11 cellular contexts compared by ENCODE assay signal in the genomic region with DNA sequence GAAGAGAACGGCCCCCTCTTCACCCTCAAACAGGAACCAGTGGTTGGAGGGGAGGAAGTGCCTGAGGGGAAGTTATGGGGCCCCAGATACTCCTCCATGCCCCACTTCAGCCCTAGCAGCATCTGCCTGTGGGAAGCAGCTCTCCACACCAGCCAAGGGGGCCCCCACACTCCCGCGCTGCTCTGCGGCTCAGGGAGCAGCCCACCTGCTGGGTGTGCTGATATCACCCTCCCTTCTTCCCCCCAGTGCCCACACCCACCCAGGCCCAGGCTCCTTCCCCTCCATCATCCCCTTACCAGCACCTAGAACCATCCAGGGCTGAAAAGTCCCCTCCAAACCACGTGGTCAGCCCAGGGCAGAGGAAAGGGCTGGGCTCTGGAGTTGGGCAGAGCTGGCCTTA. TPM values are rescaled to one million over a fixed set of nuclear protein-coding genes. Genes with fewer than 3 reads are reported as not detected.
A peak's percentile ranks its signal among the peaks of the same experiment; 100 is the strongest.
DNase-seq lines count a peak whose midpoint lies in the region; ATAC-seq and TF ChIP-seq lines count a peak whose summit lies in the region.
"Had no signal": no experiment of that assay in that cellular context is flagged by ENCODE, and none has a peak within 500 bp of the region (broad histone marks: within the 10 kb centered on the region; RNA-seq: fewer than 3 reads in every experiment).

No MANE protein-coding gene starts in this region.

- CTCF ChIA-PET in CD4-positive, alpha-beta memory T cell (lab: Charles Lee; ENCODE audit: partially characterized antibody) = interaction anchor here (1.1 to 19.9 kb wide), 4 partner anchors 6 to 92 kb away, joined by 3 to 962 read pairs (median 778); a partner anchor contains a TSS

- intact Hi-C loops in CD4-positive, alpha-beta memory T cell (cut with micrococcal nuclease) = no loop called here
- intact Hi-C loops in activated T-helper 1 cell treated with anti-CD3 and anti-CD28 coated beads, Interleukin-12 subunit alpha, Interleukin-12 subunit beta, Interleukin-2, Interleukin-4 antibody, amounts not matched to agents 30 ng/mL and 10 ng/mL and 1 ng/mL, durations not matched to agents 14 hours and 24 hours and 36 hours (cut with micrococcal nuclease) = no loop called here

- H4K20me1 ChIP-seq in Loucy (ENCODE audit: insufficient read depth, low read length, poor library complexity, severe bottlenecking) = no peaks in the 10 kb centered on the region

- H2AFZ ChIP-seq in Loucy (ENCODE audit: low read length) = no peak overlapping the region

- H3K4me3 Mint-ChIP-seq in CD4-positive, alpha-beta memory T cell = peak overlapping the region; percentile 31 to 91 (median 83)
- peak overlapping the region; percentile 87 for H3K4me3 Mint-ChIP-seq in activated T-helper 1 cell treated with anti-CD3 and anti-CD28 coated beads, Interleukin-12 subunit alpha, Interleukin-12 subunit beta, Interleukin-2, Interleukin-4 antibody, amounts not matched to agents 30 ng/mL and 10 ng/mL and 1 ng/mL, durations not matched to agents 14 hours and 24 hours and 36 hours

- no peaks in the 10 kb centered on the region for H3K9me3 ChIP-seq in CD4-positive, alpha-beta memory T cell (ENCODE audit: control insufficient read depth in 1 of 2, low read length in 2 of 2)
- no peaks in the 10 kb centered on the region for H3K9me3 ChIP-seq in Loucy (ENCODE audit: insufficient read depth, low read depth, low read length)

- no peak for ATAC-seq in HG03457 (IDR thresholded peaks at IDR 0.05; ENCODE audit: unreplicated experiment)
- no peak for ATAC-seq in HG03460 (IDR thresholded peaks at IDR 0.05; ENCODE audit: unreplicated experiment)
- ATAC-seq in HG03442 (IDR thresholded peaks at IDR 0.05; ENCODE audit: unreplicated experiment) = no peak

- peaks cover 0 to 2% (median 0%) of the 10 kb centered on the region in 8 donors for H3K9me3 Mint-ChIP-seq in CD4-positive, alpha-beta memory T cell
- no peaks in the 10 kb centered on the region for H3K9me3 Mint-ChIP-seq in activated T-helper 1 cell treated with anti-CD3 and anti-CD28 coated beads, Interleukin-12 subunit alpha, Interleukin-12 subunit beta, Interleukin-2, Interleukin-4 antibody, amounts not matched to agents 30 ng/mL and 10 ng/mL and 1 ng/mL, durations not matched to agents 14 hours and 24 hours and 36 hours

- no peaks in the 10 kb centered on the region for H3K27me3 Mint-ChIP-seq in CD4-positive, alpha-beta memory T cell
- no peaks in the 10 kb centered on the region for H3K27me3 Mint-ChIP-seq in activated T-helper 1 cell treated with anti-CD3 and anti-CD28 coated beads, Interleukin-12 subunit alpha, Interleukin-12 subunit beta, Interleukin-2, Interleukin-4 antibody, amounts not matched to agents 30 ng/mL and 10 ng/mL and 1 ng/mL, durations not matched to agents 14 hours and 24 hours and 36 hours (ENCODE audit: insufficient read depth)

- H3F3A ChIP-seq in Loucy (ENCODE audit: low read depth) = peaks cover 3% of the 10 kb centered on the region; the same call in 1 of the 2 replicates

- peaks cover 74% of the 10 kb centered on the region for H3K4me1 ChIP-seq in CD4-positive, alpha-beta memory T cell (ENCODE audit: insufficient read depth, low read length)
- H3K4me1 ChIP-seq in Loucy (ENCODE audit: insufficient read depth, low read length, poor library complexity, severe bottlenecking) = peaks cover 64% of the 10 kb centered on the region

- H3K79me2 ChIP-seq in Loucy (ENCODE audit: insufficient read depth, low read length) = peaks cover 45% of the 10 kb centered on the region

- TF ChIP-seq CTCF in Loucy (conservative IDR thresholded peaks at IDR 0.05; ENCODE audit: low read length) = no peak

- peaks cover 17 to 19% of the 10 kb centered on the region in 2 donors for H3K36me3 Mint-ChIP-seq in CD4-positive, alpha-beta memory T cell
- peaks cover 32% of the 10 kb centered on the region for H3K36me3 Mint-ChIP-seq in activated T-helper 1 cell treated with anti-CD3 and anti-CD28 coated beads, Interleukin-12 subunit alpha, Interleukin-12 subunit beta, Interleukin-2, Interleukin-4 antibody, amounts not matched to agents 30 ng/mL and 10 ng/mL and 1 ng/mL, durations not matched to agents 14 hours and 24 hours and 36 hours (ENCODE audit: low read depth)

- peak in 4 of 5 donors; percentile 48 to 64 (median 49) for DNase-seq in CD4-positive, alpha-beta memory T cell
- DNase-seq in activated T-helper 1 cell treated with anti-CD3 and anti-CD28 coated beads, Interleukin-12 subunit alpha, Interleukin-12 subunit beta, Interleukin-2, Interleukin-4 antibody, amounts not matched to agents 30 ng/mL and 10 ng/mL and 1 ng/mL, durations not matched to agents 14 hours and 24 hours and 36 hours (ENCODE audit: low spot score) = no peak
- peak; percentile 16 for DNase-seq in midbrain (lab: John Stamatoyannopoulos, UW)
- no peak for DNase-seq in kidney tubule cell (ENCODE audit: low spot score)
- DNase-seq: DMS79 had no signal

- POLR2A ChIA-PET in CD4-positive, alpha-beta memory T cell (lab: Charles Lee; ENCODE audit: partially characterized antibody) = interaction anchor here (0.8 to 52.5 kb wide), 5 partner anchors 4 to 1258 kb away, joined by 3 to 3597 read pairs (median 45); a partner anchor contains a TSS

- H3K4me3 ChIP-seq in CD4-positive, alpha-beta memory T cell (ENCODE audit: low read length in 2 of 2) = peak overlapping the region; percentile 7 to 17
- H3K4me3 ChIP-seq in Loucy (ENCODE audit: low read length, poor library complexity, severe bottlenecking) = peak overlapping the region; percentile 70

- H3K36me3 ChIP-seq in CD4-positive, alpha-beta memory T cell (ENCODE audit: insufficient read depth, low read length) = no peaks in the 10 kb centered on the region
- no peaks in the 10 kb centered on the region for H3K36me3 ChIP-seq in Loucy (ENCODE audit: insufficient read depth, low read length)

- H3K4me2 ChIP-seq in Loucy (ENCODE audit: low read depth, low read length, poor library complexity, severe bottlenecking) = peak overlapping the region; percentile 93

- peak overlapping the region; percentile 85 for H3K9ac ChIP-seq in Loucy (ENCODE audit: low read depth, low read length, poor library complexity, severe bottlenecking)

- H3K9me2 ChIP-seq in Loucy (replicated peaks; ENCODE audit: low read depth, low read length) = no peaks in the 10 kb centered on the region

- no peaks in the 10 kb centered on the region for H3K27me3 ChIP-seq in CD4-positive, alpha-beta memory T cell (ENCODE audit: insufficient read depth, low read length)
- H3K27me3 ChIP-seq in Loucy (ENCODE audit: insufficient read depth, low read length, poor library complexity, severe bottlenecking) = no peaks in the 10 kb centered on the region

- H3K4me1 Mint-ChIP-seq in CD4-positive, alpha-beta memory T cell = peaks cover 41 to 93% (median 68%) of the 10 kb centered on the region in 4 donors
- H3K4me1 Mint-ChIP-seq in activated T-helper 1 cell treated with anti-CD3 and anti-CD28 coated beads, Interleukin-12 subunit alpha, Interleukin-12 subunit beta, Interleukin-2, Interleukin-4 antibody, amounts not matched to agents 30 ng/mL and 10 ng/mL and 1 ng/mL, durations not matched to agents 14 hours and 24 hours and 36 hours (ENCODE audit: low read depth) = peaks cover 69% of the 10 kb centered on the region

- H3K27ac Mint-ChIP-seq in CD4-positive, alpha-beta memory T cell = peak overlapping the region; percentile 92 to 98 (median 96)
- peak overlapping the region; percentile 95 for H3K27ac Mint-ChIP-seq in activated T-helper 1 cell treated with anti-CD3 and anti-CD28 coated beads, Interleukin-12 subunit alpha, Interleukin-12 subunit beta, Interleukin-2, Interleukin-4 antibody, amounts not matched to agents 30 ng/mL and 10 ng/mL and 1 ng/mL, durations not matched to agents 14 hours and 24 hours and 36 hours

- H3K27ac ChIP-seq in CD4-positive, alpha-beta memory T cell (ENCODE audit: low read depth, low read length) = peak overlapping the region; percentile 62

RNA-seq across cellular contexts. Expression of a gene that starts 0.5 kb away (rescaled TPM):
- 10 to 100 TPM; 13.6 to 20.3 TPM for total RNA-seq in CD4-positive, alpha-beta memory T cell
- 10 to 100 TPM; 30.4 to 34.8 TPM for polyA plus RNA-seq in CD4-positive, alpha-beta memory T cell
- total RNA-seq in activated T-helper 1 cell treated with anti-CD3 and anti-CD28 coated beads, Interleukin-12 subunit alpha, Interleukin-12 subunit beta, Interleukin-2, Interleukin-4 antibody, amounts not matched to agents 30 ng/mL and 10 ng/mL and 1 ng/mL, durations not matched to agents 14 hours and 24 hours and 36 hours = 63.0 and 66.6 TPM in 2 replicates
- total RNA-seq: renal cortical epithelial cell had no signal

RNA-seq across cellular contexts. Expression of a gene that starts 4.4 kb away (rescaled TPM):
- 100 to 1,000 TPM; 802 to 835 TPM for total RNA-seq in CD4-positive, alpha-beta memory T cell
- polyA plus RNA-seq in CD4-positive, alpha-beta memory T cell = 1,000 to 10,000 TPM; 2,431 to 3,276 TPM
- 270 and 277 TPM in 2 replicates for total RNA-seq in activated T-helper 1 cell treated with anti-CD3 and anti-CD28 coated beads, Interleukin-12 subunit alpha, Interleukin-12 subunit beta, Interleukin-2, Interleukin-4 antibody, amounts not matched to agents 30 ng/mL and 10 ng/mL and 1 ng/mL, durations not matched to agents 14 hours and 24 hours and 36 hours
- total RNA-seq: cerebellum had no signal

RNA-seq across cellular contexts. Expression of a gene that starts 6.2 kb away (rescaled TPM):
- 1 to 10 TPM; 3.0 to 4.6 TPM for total RNA-seq in CD4-positive, alpha-beta memory T cell
- 10 to 100 TPM; 28.4 to 28.7 TPM for polyA plus RNA-seq in CD4-positive, alpha-beta memory T cell
- 19.1 and 20.3 TPM in 2 replicates for total RNA-seq in activated T-helper 1 cell treated with anti-CD3 and anti-CD28 coated beads, Interleukin-12 subunit alpha, Interleukin-12 subunit beta, Interleukin-2, Interleukin-4 antibody, amounts not matched to agents 30 ng/mL and 10 ng/mL and 1 ng/mL, durations not matched to agents 14 hours and 24 hours and 36 hours
- total RNA-seq: cerebellum, renal cortical epithelial cell had no signal

RNA-seq across cellular contexts. Expression of a gene that starts 11.2 kb away (rescaled TPM):
- total RNA-seq in CD4-positive, alpha-beta memory T cell = 10 to 100 TPM; 25.0 to 28.2 TPM
- 10 to 100 TPM in 1 of 2 donors, 1 to 10 TPM in 1; 3.9 to 10.1 TPM for polyA plus RNA-seq in CD4-positive, alpha-beta memory T cell
- total RNA-seq in activated T-helper 1 cell treated with anti-CD3 and anti-CD28 coated beads, Interleukin-12 subunit alpha, Interleukin-12 subunit beta, Interleukin-2, Interleukin-4 antibody, amounts not matched to agents 30 ng/mL and 10 ng/mL and 1 ng/mL, durations not matched to agents 14 hours and 24 hours and 36 hours = 427 and 430 TPM in 2 replicates

RNA-seq across cellular contexts. Expression of a gene that starts 14.5 kb away (rescaled TPM):
- 10 to 100 TPM; 17.3 to 17.5 TPM for total RNA-seq in CD4-positive, alpha-beta memory T cell
- polyA plus RNA-seq in CD4-positive, alpha-beta memory T cell = 10 to 100 TPM; 27.7 to 31.1 TPM
- total RNA-seq in activated T-helper 1 cell treated with anti-CD3 and anti-CD28 coated beads, Interleukin-12 subunit alpha, Interleukin-12 subunit beta, Interleukin-2, Interleukin-4 antibody, amounts not matched to agents 30 ng/mL and 10 ng/mL and 1 ng/mL, durations not matched to agents 14 hours and 24 hours and 36 hours = 1,021 and 1,078 TPM in 2 replicates
- total RNA-seq: cerebellum, renal cortical epithelial cell had no signal

Comparison
In these comparisons a context has a peak if more than half of its experiments do, and no peak if none do; other contexts are left out.
1. DNase-seq: peak in CD4-positive, alpha-beta memory T cell (4 of 5) and midbrain (single experiment); none in activated T-helper 1 cell treated with anti-CD3 and anti-CD28 coated beads, Interleukin-12 subunit alpha, Interleukin-12 subunit beta, Interleukin-2, Interleukin-4 antibody, amounts not matched to agents 30 ng/mL and 10 ng/mL and 1 ng/mL, durations not matched to agents 14 hours and 24 hours and 36 hours (single experiment) and kidney tubule cell (single experiment).